In the genomic region with DNA sequence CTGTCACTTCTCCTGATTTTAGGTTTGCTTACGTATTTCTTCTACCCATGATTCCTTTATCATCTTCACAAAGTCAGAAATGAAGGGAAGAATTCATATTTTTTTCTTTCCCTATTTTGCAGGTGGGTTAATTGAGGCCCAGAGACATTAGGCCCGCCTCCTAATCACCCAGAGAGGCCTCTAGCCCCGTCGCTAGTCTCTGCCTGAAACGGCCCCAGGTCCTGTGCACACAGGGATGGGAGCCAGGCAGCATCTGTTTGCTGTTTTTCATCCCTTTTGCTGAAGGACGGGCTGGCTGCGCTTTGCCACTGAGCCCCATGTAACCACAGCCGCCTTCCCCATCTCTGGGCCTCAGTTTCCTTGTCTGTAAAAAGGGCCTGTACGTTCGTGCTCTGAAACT, we compare ENCODE assay signal across 3 cellular contexts.
"Had no signal": no experiment of that assay in that cellular context is flagged by ENCODE, and none has a peak within 500 bp of the region (broad histone marks: within the 10 kb centered on the region; RNA-seq: fewer than 3 reads in every experiment).

No MANE protein-coding gene starts in this region.

- DNase-seq: GDM1, GF-D8 had no signal

- H3K4me3 ChIP-seq: GM12878 had no signal

- ATAC-seq: GM12878 had no signal
